ENCODE assay signal across 17 cellular contexts in the genomic region with DNA sequence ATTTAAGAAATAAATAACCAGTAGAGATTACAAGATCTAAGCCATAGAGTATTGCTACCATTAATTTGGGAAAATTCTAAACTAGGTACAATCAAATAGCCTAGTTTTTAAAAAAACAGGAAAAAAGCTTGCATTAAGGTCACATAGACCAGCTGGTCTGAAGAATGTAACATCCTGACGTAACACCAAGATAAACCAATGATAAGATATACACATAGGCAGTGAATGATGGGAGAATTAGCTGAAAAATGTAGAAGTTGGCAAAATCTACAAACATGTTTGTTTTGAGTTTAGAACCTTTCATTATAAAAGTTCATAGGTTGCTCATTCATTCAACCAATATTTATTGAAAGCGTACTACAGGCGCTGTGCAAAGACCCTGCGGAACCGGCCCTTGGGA.
DNase-seq lines count a peak whose midpoint lies in the region; ATAC-seq and TF ChIP-seq lines count a peak whose summit lies in the region.
"Had no signal": no experiment of that assay in that cellular context is flagged by ENCODE, and none has a peak within 500 bp of the region (broad histone marks: within the 10 kb centered on the region; RNA-seq: fewer than 3 reads in every experiment).

No MANE protein-coding gene starts in this region.

- H3K79me2 ChIP-seq in ACC112 (ENCODE audit: control insufficient read depth, insufficient read depth, low read length, unreplicated experiment): peaks cover 50% of the 10 kb centered on the region

- H2AFZ ChIP-seq in ACC112 (ENCODE audit: low read length, unreplicated experiment): no peak overlapping the region

- H3K27ac ChIP-seq in ACC112 (ENCODE audit: low read depth, low read length) (peak overlapping the region; percentile 76), VCaP (peak overlapping the region; percentile 36), tibial nerve (no peak overlapping the region), esophagus muscularis mucosa (replicated peaks in 1 of 4) (no peak overlapping the region)
- H3K27ac ChIP-seq: BLaER1 treated with 17β-estradiol and CSF1 and Interleukin-3, amounts not matched to agents 10 nM and 100 nM; HL-60 had no signal

- H3K9me3 ChIP-seq in tibial nerve: no peaks in the 10 kb centered on the region
- no peaks in the 10 kb centered on the region for H3K9me3 ChIP-seq in esophagus muscularis mucosa
- H3K9me3 ChIP-seq: BLaER1 treated with 17β-estradiol and CSF1 and Interleukin-3, amounts not matched to agents 10 nM and 100 nM; HAP-1 had no signal

- H3K4me1 ChIP-seq in ACC112 (ENCODE audit: control insufficient read depth, insufficient read depth, low read length, unreplicated experiment) (peaks cover 82% of the 10 kb centered on the region), tibial nerve (peaks cover 0 to 8% (median 0%) of the 10 kb centered on the region in 4 donors), esophagus muscularis mucosa (peaks cover 0 to 10% (median 5%) of the 10 kb centered on the region in 4 donors)
- H3K4me1 ChIP-seq: HAP-1 had no signal

- no peak for TF ChIP-seq POLR2A in tibial nerve (IDR thresholded peaks at IDR 0.05)
- no peak for TF ChIP-seq POLR2A in esophagus muscularis mucosa (IDR thresholded peaks at IDR 0.05; ENCODE audit: low read depth)

- H3K4me3 ChIP-seq in ACC112 (ENCODE audit: low read depth, low read length) (no peak overlapping the region), choroid plexus epithelial cell (ENCODE audit: low read depth, low read length) (no peak overlapping the region), tibial nerve (no peak overlapping the region), esophagus muscularis mucosa (no peak overlapping the region), foreskin fibroblast (ENCODE audit: low read depth in 1 of 2, low read length in 2 of 2) (no peak overlapping the region)
- H3K4me3 ChIP-seq: BLaER1 treated with 17β-estradiol and CSF1 and Interleukin-3, amounts not matched to agents 10 nM and 100 nM; GM12878; HAP-1 had no signal

- ATAC-seq in GM19324 (IDR thresholded peaks at IDR 0.05; ENCODE audit: low FRiP score, unreplicated experiment): no peak
- ATAC-seq: GM12878 had no signal

- intact Hi-C loops in esophagus muscularis mucosa (cut with DNase I): no loop called here

- TF ChIP-seq EP300 in tibial nerve (IDR thresholded peaks at IDR 0.05) (no peak), esophagus muscularis mucosa (IDR thresholded peaks at IDR 0.05) (no peak)

- WGBS in tibial nerve, 2 donors: 94 to 97% methylated on average over 5 of the region's 5 CpGs
- WGBS in esophagus muscularis mucosa: 95% methylated on average over 5 of the region's 5 CpGs

- no peak for TF ChIP-seq CTCF in VCaP (conservative IDR thresholded peaks at IDR 0.05)
- TF ChIP-seq CTCF in choroid plexus epithelial cell (conservative IDR thresholded peaks at IDR 0.05; ENCODE audit: low read depth, low read length): no peak
- TF ChIP-seq CTCF in tibial nerve (IDR thresholded peaks at IDR 0.05): no peak
- no peak for TF ChIP-seq CTCF in esophagus muscularis mucosa (IDR thresholded peaks at IDR 0.05)
- no peak for TF ChIP-seq CTCF in foreskin fibroblast (IDR thresholded peaks at IDR 0.05; ENCODE audit: low read depth, low read length)

- H3K27me3 ChIP-seq in ACC112 (ENCODE audit: insufficient read depth, low read length) (no peaks in the 10 kb centered on the region), tibial nerve (no peaks in the 10 kb centered on the region), esophagus muscularis mucosa (no peaks in the 10 kb centered on the region)
- H3K27me3 ChIP-seq: BLaER1 treated with 17β-estradiol and CSF1 and Interleukin-3, amounts not matched to agents 10 nM and 100 nM had no signal

- H3K36me3 ChIP-seq in ACC112 (ENCODE audit: insufficient read depth, low read length): peaks cover 51% of the 10 kb centered on the region
- peaks cover 0 to 34% (median 0%) of the 10 kb centered on the region in 3 donors for H3K36me3 ChIP-seq in tibial nerve
- H3K36me3 ChIP-seq in esophagus muscularis mucosa: peaks cover 0 to 9% (median 1%) of the 10 kb centered on the region in 4 donors

- DNase-seq in choroid plexus epithelial cell (ENCODE audit: low read depth) (peak; percentile 66), iris pigment epithelial cell (ENCODE audit: low read depth) (peak; percentile 69), tibial nerve (ENCODE audit: low spot score in 2 of 2) (no peak), esophagus muscularis mucosa (ENCODE audit: extremely low spot score) (no peak), foreskin fibroblast (no peak)
- DNase-seq: 8988T; ACHN; Calu3; CD4-positive, CD25-positive, alpha-beta regulatory T cell; DMS 273 treated with DMSO at 0.1 percent for 48 hours had no signal

Comparison
In these comparisons a context has a peak if more than half of its experiments do, and no peak if none do; other contexts are left out.
1. H3K27ac ChIP-seq: peak in ACC112 (single experiment) and VCaP (single experiment); none in tibial nerve (0 of 4) and esophagus muscularis mucosa (0 of 4).
2. DNase-seq: peak in choroid plexus epithelial cell (single experiment) and iris pigment epithelial cell (single experiment); none in tibial nerve (0 of 2), esophagus muscularis mucosa (single experiment) and foreskin fibroblast (0 of 2).